26 cellular contexts compared by ENCODE assay signal in the genomic region with DNA sequence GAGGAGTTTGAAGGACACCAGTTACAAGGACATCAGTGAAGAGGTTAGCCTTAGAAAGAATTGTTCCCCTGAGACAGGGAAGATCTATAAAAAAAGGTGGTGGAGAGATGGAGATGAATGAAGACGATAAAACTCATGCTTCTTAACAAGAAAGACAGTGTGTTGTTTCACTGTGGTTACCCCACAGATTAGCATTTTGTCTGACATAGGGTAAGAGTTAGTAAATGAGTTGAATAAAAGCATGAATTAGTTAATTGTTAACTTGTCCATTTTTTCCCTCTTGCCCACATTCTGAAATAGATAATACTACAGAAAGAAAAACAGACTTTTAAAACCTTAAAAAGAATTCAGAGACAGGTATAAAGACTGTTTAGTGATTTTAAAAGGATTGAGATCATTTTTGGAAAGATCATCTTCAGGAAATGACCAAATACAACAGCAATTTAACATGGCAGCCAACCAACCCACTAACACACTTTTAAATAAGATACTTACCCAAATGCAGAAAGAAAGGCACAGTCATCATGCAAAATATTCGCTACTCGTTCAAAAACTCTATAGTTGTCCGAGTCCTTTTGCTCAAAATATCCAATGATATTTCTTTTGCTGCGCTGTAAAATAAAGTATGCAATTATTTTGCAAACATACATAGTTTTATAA.
A peak's percentile ranks its signal among the peaks of the same experiment; 100 is the strongest.
DNase-seq lines count a peak whose midpoint lies in the region; ATAC-seq and TF ChIP-seq lines count a peak whose summit lies in the region.
"Had no signal": no experiment of that assay in that cellular context is flagged by ENCODE, and none has a peak within 500 bp of the region (broad histone marks: within the 10 kb centered on the region; RNA-seq: fewer than 3 reads in every experiment).

No MANE protein-coding gene starts in this region.

- no peak for ATAC-seq in stimulated activated naive B cell treated with anti-CD40 and anti-IgM and Interleukin-4, amounts not matched to agents 10 μg/mL and 1 μg/mL and 100 μg/mL, for 72 hours (replicated peaks)
- ATAC-seq in naive thymus-derived CD8-positive, alpha-beta T cell, result no peak
- ATAC-seq in HG02759 (IDR thresholded peaks at IDR 0.05; ENCODE audit: unreplicated experiment), result no peak
- ATAC-seq: activated CD4-positive, CD25-positive, alpha-beta regulatory T cell treated with anti-CD3 and anti-CD28 coated beads, Interleukin-2, amount 50 U/mL, for 24 hours; activated naive CD4-positive, alpha-beta T cell treated with anti-CD3 and anti-CD28 coated beads, Interleukin-2, amount 50 U/mL, for 72 hours; GM12878; lower lobe of right lung had no signal

- no peak for TF ChIP-seq CTCF in fibroblast of mammary gland (conservative IDR thresholded peaks at IDR 0.05; ENCODE audit: control insufficient read depth, insufficient read depth, low read depth, low read length)

- H3K27me3 Mint-ChIP-seq in stimulated activated naive B cell treated with anti-CD40 and anti-IgM and Interleukin-4, amounts not matched to agents 10 μg/mL and 1 μg/mL and 100 μg/mL, for 72 hours, result no peaks in the 10 kb centered on the region
- no peaks in the 10 kb centered on the region for H3K27me3 Mint-ChIP-seq in naive thymus-derived CD8-positive, alpha-beta T cell

- POLR2A ChIA-PET in naive thymus-derived CD8-positive, alpha-beta T cell (lab: Charles Lee), result no interaction called here

- peaks cover 4 to 11% of the 10 kb centered on the region in 2 donors for H3K4me1 Mint-ChIP-seq in stimulated activated naive B cell treated with anti-CD40 and anti-IgM and Interleukin-4, amounts not matched to agents 10 μg/mL and 1 μg/mL and 100 μg/mL, for 72 hours
- H3K4me1 Mint-ChIP-seq in naive thymus-derived CD8-positive, alpha-beta T cell, result peaks cover 0 to 4% (median 0%) of the 10 kb centered on the region in 4 donors

- H3K27ac Mint-ChIP-seq in stimulated activated naive B cell treated with anti-CD40 and anti-IgM and Interleukin-4, amounts not matched to agents 10 μg/mL and 1 μg/mL and 100 μg/mL, for 72 hours, result peak overlapping the region; percentile 38
- H3K27ac Mint-ChIP-seq in naive thymus-derived CD8-positive, alpha-beta T cell, result peak overlapping the region in 2 of 10 donors; percentile 54 to 87

- no peak overlapping the region for H3K4me3 ChIP-seq in fibroblast of mammary gland (ENCODE audit: control insufficient read depth, low read depth, low read length)
- H3K4me3 ChIP-seq: GM12878, lower lobe of right lung, spleen, upper lobe of left lung had no signal

- DNase-seq in GM04504 (ENCODE audit: low read depth), result peak; percentile 3
- DNase-seq in NCI-H226, result peak; percentile 2
- DNase-seq in fibroblast of mammary gland (ENCODE audit: low read depth), result peak; percentile 47
- DNase-seq in stimulated activated naive B cell treated with anti-CD40 and anti-IgM and Interleukin-4, amounts not matched to agents 10 μg/mL and 1 μg/mL and 100 μg/mL, for 72 hours, result no peak
- no peak for DNase-seq in naive thymus-derived CD8-positive, alpha-beta T cell
- DNase-seq in NCI-H748 treated with DMSO at 0.1 percent for 48 hours (lab: John Stamatoyannopoulos, UW), result no peak
- DNase-seq: activated CD8-positive, alpha-beta memory T cell treated with anti-CD3 and anti-CD28 coated beads for 24 hours; dermis blood vessel endothelial cell; DMS 273 treated with DMSO at 0.1 percent for 48 hours; foreskin melanocyte; hippocampal formation; islet precursor cell; lower lobe of right lung; NCI-H1105 treated with DMSO at 0.1 percent for 48 hours; NCI-H2081 treated with DMSO at 0.1 percent for 48 hours; NCI-H510A; nucleus accumbens; retina; RPMI8226; spleen; stimulated activated CD4-positive, alpha-beta T cell treated with anti-CD3 and anti-CD28 coated beads, Interleukin-4, amount 100 ng/mL, for 4 hours; upper lobe of left lung had no signal

- no peak overlapping the region for H3K4me3 Mint-ChIP-seq in stimulated activated naive B cell treated with anti-CD40 and anti-IgM and Interleukin-4, amounts not matched to agents 10 μg/mL and 1 μg/mL and 100 μg/mL, for 72 hours
- no peak overlapping the region for H3K4me3 Mint-ChIP-seq in naive thymus-derived CD8-positive, alpha-beta T cell

- H3K36me3 Mint-ChIP-seq in stimulated activated naive B cell treated with anti-CD40 and anti-IgM and Interleukin-4, amounts not matched to agents 10 μg/mL and 1 μg/mL and 100 μg/mL, for 72 hours, result peaks cover 20 to 34% of the 10 kb centered on the region in 2 donors
- peaks cover 0 to 81% (median 30%) of the 10 kb centered on the region in 3 donors for H3K36me3 Mint-ChIP-seq in naive thymus-derived CD8-positive, alpha-beta T cell

- H3K9me3 Mint-ChIP-seq in stimulated activated naive B cell treated with anti-CD40 and anti-IgM and Interleukin-4, amounts not matched to agents 10 μg/mL and 1 μg/mL and 100 μg/mL, for 72 hours, result no peaks in the 10 kb centered on the region
- H3K9me3 Mint-ChIP-seq in naive thymus-derived CD8-positive, alpha-beta T cell, result peaks cover 0 to 4% (median 0%) of the 10 kb centered on the region in 9 donors
- H3K9me3 Mint-ChIP-seq: activated naive CD4-positive, alpha-beta T cell treated with anti-CD3 and anti-CD28 coated beads, Interleukin-2, amount 50 U/mL, for 72 hours had no signal

Comparison
In these comparisons a context has a peak if more than half of its experiments do, and no peak if none do; other contexts are left out.
1. DNase-seq: peak in GM04504 (single experiment), NCI-H226 (single experiment) and fibroblast of mammary gland (single experiment); none in stimulated activated naive B cell treated with anti-CD40 and anti-IgM and Interleukin-4, amounts not matched to agents 10 μg/mL and 1 μg/mL and 100 μg/mL, for 72 hours (single experiment), naive thymus-derived CD8-positive, alpha-beta T cell (0 of 10) and NCI-H748 treated with DMSO at 0.1 percent for 48 hours (single experiment).